Comparison of ENCODE assay signal across 19 cellular contexts in the genomic region with DNA sequence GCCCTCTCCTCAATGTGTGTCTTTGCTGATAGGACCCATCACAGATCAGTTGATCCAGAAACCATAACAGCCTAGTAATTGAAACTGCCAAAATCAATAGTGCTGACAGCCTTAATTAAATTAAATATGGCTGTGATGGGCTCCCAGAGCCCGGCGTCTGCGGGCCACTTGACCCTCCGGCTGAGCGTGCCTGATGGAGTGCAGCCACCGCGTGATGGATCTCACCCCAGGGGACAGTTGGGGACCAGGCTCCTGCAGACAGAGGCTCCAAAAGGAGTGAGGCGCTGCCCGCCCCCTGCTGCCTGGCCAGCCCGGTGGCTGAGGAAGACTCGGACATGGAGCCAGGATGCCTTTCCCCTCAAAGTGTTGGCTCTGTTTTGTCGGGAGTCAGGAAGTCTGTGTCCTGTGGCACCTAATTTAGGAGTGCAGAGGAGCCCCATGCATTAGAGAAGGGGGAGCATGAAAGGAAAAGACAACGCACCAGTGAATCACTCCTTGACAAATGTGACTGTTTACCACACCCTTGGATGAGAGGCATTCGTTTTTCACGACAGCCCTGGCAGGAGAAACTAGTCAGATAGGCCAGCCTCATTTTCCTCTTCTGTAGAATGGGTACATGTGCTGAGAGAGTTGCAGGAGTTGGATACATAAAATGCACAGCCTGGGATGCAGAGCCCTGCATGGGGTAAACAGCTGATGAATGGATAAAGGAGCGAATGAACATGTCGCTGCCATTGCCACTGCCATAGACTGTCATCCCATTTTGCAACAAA. TPM values are rescaled to one million over a fixed set of nuclear protein-coding genes. Genes with fewer than 3 reads are reported as not detected.
DNase-seq lines count a peak whose midpoint lies in the region; ATAC-seq and TF ChIP-seq lines count a peak whose summit lies in the region.
"Had no signal": no experiment of that assay in that cellular context is flagged by ENCODE, and none has a peak within 500 bp of the region (broad histone marks: within the 10 kb centered on the region; RNA-seq: fewer than 3 reads in every experiment).

No MANE protein-coding gene starts in this region.

- H3K27ac ChIP-seq in GM23248 = no peak overlapping the region
- H3K27ac ChIP-seq in endodermal cell (ENCODE audit: low read depth, low read length) = no peak overlapping the region
- no peak overlapping the region for H3K27ac ChIP-seq in body of pancreas
- H3K27ac ChIP-seq in PC-3 (ENCODE audit: low read length) = no peak overlapping the region
- H3K27ac ChIP-seq: C4-2B, Peyer's patch, SJSA1 had no signal

- H2AFZ ChIP-seq in GM23248 = no peak overlapping the region
- no peak overlapping the region for H2AFZ ChIP-seq in PC-3 (ENCODE audit: low read length)

- POLR2A ChIA-PET in PC-3 (lab: Charles Lee; ENCODE audit: unreplicated experiment) = no interaction called here

- H4K20me1 ChIP-seq in GM23248 (ENCODE audit: insufficient read depth) = no peaks in the 10 kb centered on the region
- H4K20me1 ChIP-seq in PC-3 (ENCODE audit: low read length) = no peaks in the 10 kb centered on the region

- peaks cover 2% of the 10 kb centered on the region; the same call in 1 of the 2 replicates for H3K27me3 ChIP-seq in GM23248 (replicated peaks; ENCODE audit: insufficient read depth)
- H3K27me3 ChIP-seq in endodermal cell (ENCODE audit: control insufficient read depth, insufficient read depth, low read length, poor library complexity, severe bottlenecking) = peaks cover under 1% of the 10 kb centered on the region
- no peaks in the 10 kb centered on the region for H3K27me3 ChIP-seq in body of pancreas
- no peaks in the 10 kb centered on the region for H3K27me3 ChIP-seq in PC-3 (ENCODE audit: low read length)
- H3K27me3 ChIP-seq: Peyer's patch, SJSA1 had no signal

- peak; percentile 23 for TF ChIP-seq CTCF in endodermal cell (conservative IDR thresholded peaks at IDR 0.05)
- no peak for TF ChIP-seq CTCF in nephron progenitor cell (IDR thresholded peaks at IDR 0.05)
- no peak for TF ChIP-seq CTCF in body of pancreas (IDR thresholded peaks at IDR 0.05)
- no peak for TF ChIP-seq CTCF in PC-3 (conservative IDR thresholded peaks at IDR 0.05; ENCODE audit: low read depth, low read length)
- TF ChIP-seq CTCF in chondrocyte (IDR thresholded peaks at IDR 0.05) = no peak

- H3K4me3 ChIP-seq in GM23248 = no peak overlapping the region
- no peak overlapping the region for H3K4me3 ChIP-seq in endodermal cell (ENCODE audit: low read length)
- H3K4me3 ChIP-seq in body of pancreas = no peak overlapping the region
- H3K4me3 ChIP-seq in PC-3 (ENCODE audit: low read length) = no peak overlapping the region
- H3K4me3 ChIP-seq: HAP-1, Peyer's patch, SJSA1 had no signal

- H3K9me3 ChIP-seq in GM23248 (ENCODE audit: low read depth) = no peaks in the 10 kb centered on the region
- H3K9me3 ChIP-seq in endodermal cell (ENCODE audit: control insufficient read depth, low read length) = peaks cover 13% of the 10 kb centered on the region
- peaks cover 0 to 10% (median 0%) of the 10 kb centered on the region in 3 donors for H3K9me3 ChIP-seq in body of pancreas
- H3K9me3 ChIP-seq in PC-3 (ENCODE audit: low read length) = no peaks in the 10 kb centered on the region
- H3K9me3 ChIP-seq: HAP-1, Peyer's patch, SJSA1 had no signal

- H3K27me3 Mint-ChIP-seq in endodermal cell (ENCODE audit: insufficient read depth) (peaks cover 51% of the 10 kb centered on the region), nephron progenitor cell (ENCODE audit: low read depth, poor library complexity) (peaks cover 41% of the 10 kb centered on the region), chondrocyte (ENCODE audit: low read depth) (peaks cover 13% of the 10 kb centered on the region)

- intact Hi-C loops in body of pancreas (cut with DNase I) = no loop called here
- intact Hi-C loops in PC-3 (cut with micrococcal nuclease) = no loop called here

- DNase-seq in GM23248 (peak; percentile 27), NCI-H69 (lab: John Stamatoyannopoulos, UW) (peak; percentile 5), endodermal cell (no peak), nephron progenitor cell (peak; percentile 74), Kasumi-1 (lab: John Stamatoyannopoulos, UW) (no peak), body of pancreas (no peak), PC-3 (no peak), chondrocyte (ENCODE audit: low spot score) (no peak)
- DNase-seq: DMS 273 treated with DMSO at 0.1 percent for 48 hours, DND-41, GDM1, NCI-H1092 treated with DMSO at 0.1 percent for 48 hours, NCI-H1694 treated with DMSO at 0.1 percent for 48 hours, NCI-H345, NCI-H524 treated with DMSO at 0.1 percent for 48 hours, Peyer's patch had no signal

- no peaks in the 10 kb centered on the region for H3K36me3 Mint-ChIP-seq in endodermal cell (ENCODE audit: low read depth)
- H3K36me3 Mint-ChIP-seq in nephron progenitor cell (ENCODE audit: low read depth) = peaks cover 28% of the 10 kb centered on the region
- H3K36me3 Mint-ChIP-seq in chondrocyte (ENCODE audit: low read depth) = peaks cover 2% of the 10 kb centered on the region

- no peak overlapping the region for H3K4me2 ChIP-seq in GM23248 (ENCODE audit: unreplicated experiment)
- H3K4me2 ChIP-seq in PC-3 (ENCODE audit: low read length) = no peak overlapping the region

- H3K4me1 Mint-ChIP-seq in endodermal cell (no peaks in the 10 kb centered on the region), nephron progenitor cell (peaks cover 37% of the 10 kb centered on the region), chondrocyte (ENCODE audit: low read depth) (no peaks in the 10 kb centered on the region)

- CTCF ChIA-PET in PC-3 (lab: Charles Lee) = no interaction called here

- no peaks in the 10 kb centered on the region for H3K36me3 ChIP-seq in GM23248 (ENCODE audit: low read depth)
- no peaks in the 10 kb centered on the region for H3K36me3 ChIP-seq in endodermal cell (ENCODE audit: control insufficient read depth, insufficient read depth, low read length)
- H3K36me3 ChIP-seq in body of pancreas (replicated peaks in 1 of 2; ENCODE audit: insufficient read depth in 1 of 2, low read depth in 2 of 2) = no peaks in the 10 kb centered on the region
- no peaks in the 10 kb centered on the region for H3K36me3 ChIP-seq in PC-3 (ENCODE audit: low read depth, low read length)
- H3K36me3 ChIP-seq: HAP-1, Peyer's patch, SJSA1 had no signal

- no TSS peak for BruUV-seq in PC-3 (replicated peaks; lab: Mats Ljungman, UMichigan)

- H3K9me2 ChIP-seq in GM23248 (ENCODE audit: insufficient read depth) = no peaks in the 10 kb centered on the region
- H3K9me2 ChIP-seq in PC-3 (replicated peaks; ENCODE audit: low read length) = no peaks in the 10 kb centered on the region

- H3F3A ChIP-seq in GM23248 (ENCODE audit: insufficient read depth) = no peaks in the 10 kb centered on the region
- H3F3A ChIP-seq in PC-3 (ENCODE audit: low read length, unreplicated experiment) = no peaks in the 10 kb centered on the region

- H3K9me3 Mint-ChIP-seq in endodermal cell (peaks cover 14% of the 10 kb centered on the region), nephron progenitor cell (peaks cover 32% of the 10 kb centered on the region), chondrocyte (ENCODE audit: low read depth) (peaks cover 10% of the 10 kb centered on the region)

- ATAC-seq in body of pancreas = no peak
- ATAC-seq in PC-3 = no peak

- H3K79me2 ChIP-seq in GM23248 (ENCODE audit: insufficient read depth) (no peaks in the 10 kb centered on the region), PC-3 (ENCODE audit: low read length) (no peaks in the 10 kb centered on the region)

- H3K27ac Mint-ChIP-seq in endodermal cell (no peak overlapping the region), nephron progenitor cell (no peak overlapping the region), chondrocyte (ENCODE audit: unreplicated experiment) (no peak overlapping the region)

- in situ Hi-C loops in GM23248 (cut with MboI) = no loop called here

- H3K4me1 ChIP-seq in GM23248 (ENCODE audit: insufficient read depth) (no peaks in the 10 kb centered on the region), endodermal cell (ENCODE audit: control insufficient read depth, insufficient read depth, low read length) (no peaks in the 10 kb centered on the region), body of pancreas (no peaks in the 10 kb centered on the region), PC-3 (ENCODE audit: insufficient read depth, low read length) (no peaks in the 10 kb centered on the region)
- H3K4me1 ChIP-seq: HAP-1, Peyer's patch, SJSA1 had no signal

- WGBS in GM23248 (ENCODE audit: low coverage in 1 of 2, low lambda C conversion rate in 2 of 2, missing lambda C conversion rate in 2 of 2), 2 experiments = 20 to 25% methylated on average over 16 to 17 of the region's 17 CpGs
- 84 to 85% methylated on average over 14 to 17 of the region's 17 CpGs for WGBS in endodermal cell (ENCODE audit: insufficient coverage in 1 of 2, insufficient read length in 1 of 2), 2 experiments
- 39 to 64% methylated on average over 9 to 17 of the region's 17 CpGs for whole genome bisulfite sequencing in body of pancreas, 2 donors

- TF ChIP-seq POLR2A in body of pancreas (IDR thresholded peaks at IDR 0.05) = no peak

- no peak overlapping the region for H3K4me3 Mint-ChIP-seq in endodermal cell
- peak overlapping the region; percentile 35 for H3K4me3 Mint-ChIP-seq in nephron progenitor cell
- H3K4me3 Mint-ChIP-seq in chondrocyte (ENCODE audit: unreplicated experiment) = no peak overlapping the region

- H3K9ac ChIP-seq in GM23248 (no peak overlapping the region), endodermal cell (ENCODE audit: extremely low read depth, low read length, poor library complexity, severe bottlenecking) (no peak overlapping the region), PC-3 (ENCODE audit: low read length) (no peak overlapping the region)

RNA-seq across cellular contexts. Expression of a gene that starts 40.8 kb away (rescaled TPM):
- total RNA-seq in GM23248 (2014; rRNA removed; shearing (Covaris generic)) = 26.1 and 32.1 TPM in 2 replicates
- polyA plus RNA-seq in GM23248 (2016; fragmentation: Nextera tagmentation; extraction: Ambion mirVana) = 16.8 and 17.2 TPM in 2 replicates
- total RNA-seq in endodermal cell = 1 to 10 TPM in 1 of 2 donors, under 1 TPM in 1; 0.46 to 1.3 TPM
- polyA plus RNA-seq in endodermal cell (2013, experiment 1 of 2) = 60.2 TPM
- 43.4 TPM for polyA plus RNA-seq in endodermal cell (2013, experiment 2 of 2)
- 1 to 10 TPM; 3.9 to 7.6 TPM for total RNA-seq in body of pancreas
- total RNA-seq in PC-3 (2014; rRNA removed) = 7.5 and 10.4 TPM in 2 replicates
- 4.4 to 4.8 TPM (median 4.4 TPM) in 3 replicates for total RNA-seq in chondrocyte
- total RNA-seq: Peyer's patch had no signal

Comparison
In these comparisons a context has a peak if more than half of its experiments do, and no peak if none do; other contexts are left out.
1. DNase-seq: peak in GM23248 (single experiment), NCI-H69 (single experiment) and nephron progenitor cell (single experiment); none in endodermal cell (single experiment), Kasumi-1 (0 of 2), body of pancreas (0 of 4), PC-3 (single experiment) and chondrocyte (single experiment).